In genomic region chr12:129379076-129379804, GRCh38 we compare ENCODE assay signal across 16 cellular contexts.
A peak's percentile ranks its signal among the peaks of the same experiment; 100 is the strongest.
DNase-seq lines count a peak whose midpoint lies in the region; ATAC-seq and TF ChIP-seq lines count a peak whose summit lies in the region.
"Had no signal": no experiment of that assay in that cellular context is flagged by ENCODE, and none has a peak within 500 bp of the region (broad histone marks: within the 10 kb centered on the region; RNA-seq: fewer than 3 reads in every experiment).

No MANE protein-coding gene starts in this region.

- peaks cover 18% of the 10 kb centered on the region in 2 donors for H3K4me1 ChIP-seq in duodenal mucosa (ENCODE audit: control insufficient read depth in 1 of 2, insufficient read depth in 2 of 2, low read length in 2 of 2)
- H3K4me1 ChIP-seq: HAP-1 had no signal

- H3K27me3 ChIP-seq in duodenal mucosa (ENCODE audit: control insufficient read depth in 1 of 2, insufficient read depth in 2 of 2, low read length in 2 of 2): no peaks in the 10 kb centered on the region

- H3K4me3 Mint-ChIP-seq in neural crest cell: no peak overlapping the region
- H3K4me3 Mint-ChIP-seq in activated CD4-positive, alpha-beta memory T cell treated with anti-CD3 and anti-CD28 coated beads for 36 hours: no peak overlapping the region
- H3K4me3 Mint-ChIP-seq: CD4-positive, alpha-beta memory T cell; HFFc6 had no signal

- peak overlapping the region in 1 of 2 donors; percentile 34 for H3K4me3 ChIP-seq in duodenal mucosa (ENCODE audit: low read depth in 1 of 2, low read length in 2 of 2)
- H3K4me3 ChIP-seq: HAP-1 had no signal

- peaks cover 0 to 10% of the 10 kb centered on the region in 2 donors for H3K9me3 ChIP-seq in duodenal mucosa (ENCODE audit: control insufficient read depth in 1 of 2, low read length in 2 of 2)
- H3K9me3 ChIP-seq: HAP-1 had no signal

- in situ Hi-C loops in KBM-7 (cut with MboI; ENCODE audit: low pct_unique_long_range_greater_than_20kb, low sequenced_read_pairs): no loop called here

- H3K27ac ChIP-seq in duodenal mucosa (ENCODE audit: low read depth, low read length): peak overlapping the region; percentile 39

- H3K27ac Mint-ChIP-seq in neural crest cell (ENCODE audit: unreplicated experiment): peak overlapping the region; percentile 3
- no peak overlapping the region for H3K27ac Mint-ChIP-seq in activated CD4-positive, alpha-beta memory T cell treated with anti-CD3 and anti-CD28 coated beads for 36 hours
- H3K27ac Mint-ChIP-seq: CD4-positive, alpha-beta memory T cell; HFFc6 had no signal

- DNase-seq in Daoy (ENCODE audit: low read depth) (peak; percentile 37), left colon (no peak), neural crest cell (ENCODE audit: low read depth, low spot score) (no peak), KBM-7 (no peak), NCI-H345 treated with DMSO at 0.1 percent for 48 hours (lab: John Stamatoyannopoulos, UW; ENCODE audit: unreplicated experiment) (no peak)
- no peak for DNase-seq in activated CD4-positive, alpha-beta memory T cell treated with anti-CD3 and anti-CD28 coated beads for 36 hours
- DNase-seq: C1 segment of cervical spinal cord; Calu3; CD4-positive, alpha-beta memory T cell; COR-L47; DMS153; GOT3; HFFc6 had no signal

- no peaks in the 10 kb centered on the region for H3K36me3 Mint-ChIP-seq in neural crest cell (ENCODE audit: low read depth)
- H3K36me3 Mint-ChIP-seq in activated CD4-positive, alpha-beta memory T cell treated with anti-CD3 and anti-CD28 coated beads for 36 hours: no peaks in the 10 kb centered on the region
- H3K36me3 Mint-ChIP-seq: CD4-positive, alpha-beta memory T cell had no signal

- TF ChIP-seq CTCF in neural crest cell (conservative IDR thresholded peaks at IDR 0.05): no peak

- H3K9me3 Mint-ChIP-seq in neural crest cell: peaks cover 1% of the 10 kb centered on the region
- peaks cover 15% of the 10 kb centered on the region for H3K9me3 Mint-ChIP-seq in activated CD4-positive, alpha-beta memory T cell treated with anti-CD3 and anti-CD28 coated beads for 36 hours

- no peak overlapping the region for H3K9ac ChIP-seq in duodenal mucosa (ENCODE audit: low read depth in 1 of 2, low read length in 2 of 2)

- intact Hi-C loops in left colon (cut with DNase I, micrococcal nuclease): no loop called here
- intact Hi-C loops in activated CD4-positive, alpha-beta memory T cell treated with anti-CD3 and anti-CD28 coated beads for 36 hours (cut with micrococcal nuclease): no loop called here

- peaks cover 8% of the 10 kb centered on the region for H3K4me1 Mint-ChIP-seq in neural crest cell
- no peaks in the 10 kb centered on the region for H3K4me1 Mint-ChIP-seq in activated CD4-positive, alpha-beta memory T cell treated with anti-CD3 and anti-CD28 coated beads for 36 hours (ENCODE audit: low read depth)
- H3K4me1 Mint-ChIP-seq: CD4-positive, alpha-beta memory T cell had no signal

- CTCF ChIA-PET in activated CD4-positive, alpha-beta memory T cell treated with anti-CD3 and anti-CD28 coated beads for 36 hours (lab: Charles Lee): no interaction called here

- peak; percentile 89 for ATAC-seq in left colon
- ATAC-seq in HG03469 (IDR thresholded peaks at IDR 0.05; ENCODE audit: unreplicated experiment): no peak

- POLR2A ChIA-PET in activated CD4-positive, alpha-beta memory T cell treated with anti-CD3 and anti-CD28 coated beads for 36 hours (lab: Charles Lee): no interaction called here

- H3K36me3 ChIP-seq in duodenal mucosa (ENCODE audit: control insufficient read depth in 1 of 2, insufficient read depth in 2 of 2, low read length in 2 of 2): no peaks in the 10 kb centered on the region
- H3K36me3 ChIP-seq: HAP-1 had no signal

- H3K27me3 Mint-ChIP-seq in neural crest cell (ENCODE audit: low read depth): peaks cover 11% of the 10 kb centered on the region
- H3K27me3 Mint-ChIP-seq in activated CD4-positive, alpha-beta memory T cell treated with anti-CD3 and anti-CD28 coated beads for 36 hours: no peaks in the 10 kb centered on the region
- H3K27me3 Mint-ChIP-seq: CD4-positive, alpha-beta memory T cell had no signal
